In genomic region chr19:6279931-6280591, GRCh38 we compare ENCODE assay signal across 1 cellular context.
A peak's percentile ranks its signal among the peaks of the same experiment; 100 is the strongest.
TF ChIP-seq lines count a peak whose summit lies in the region.

MLLT1 (minus strand) TSS chr19:6279975; CDS start chr19:6279784, 191 bp downstream.

TF ChIP-seq in HepG2, 621 proteins besides CTCF, POLR2A, EP300 and RAD21 (continued from another document and continues in another):
- TF ChIP-seq BATF2 (CRISPR knock-in tag; IDR thresholded peaks at IDR 0.05) = no peak
- no peak for TF ChIP-seq ZNF646 (CRISPR knock-in tag; IDR thresholded peaks at IDR 0.05)
- 0 out of 2 replicates have a peak, but pooled peaks have one; percentile 39 for TF ChIP-seq ZBTB26 (CRISPR knock-in tag; IDR thresholded peaks at IDR 0.05; ENCODE audit: borderline replicate concordance)
- TF ChIP-seq SMAD9 (CRISPR knock-in tag; IDR thresholded peaks at IDR 0.05) = no peak
- no peak for TF ChIP-seq ZNF296 (CRISPR knock-in tag; conservative IDR thresholded peaks at IDR 0.05)
- TF ChIP-seq DRAP1 (CRISPR knock-in tag; IDR thresholded peaks at IDR 0.05) = no peak
- no peak for TF ChIP-seq PRMT3 (CRISPR knock-in tag; IDR thresholded peaks at IDR 0.05; ENCODE audit: borderline replicate concordance, low read depth)
- peak in 1 of 2 experiments; percentile 63; a peak in 1 of 4 replicates for TF ChIP-seq HMGXB4 (CRISPR knock-in tag; IDR thresholded peaks at IDR 0.05; ENCODE audit: borderline replicate concordance in 1 of 2, low read depth in 1 of 2)
- TF ChIP-seq RFX1 (IDR thresholded peaks at IDR 0.05) = no peak
- no peak for TF ChIP-seq TBX3 (IDR thresholded peaks at IDR 0.05; ENCODE audit: borderline replicate concordance)
- no peak for TF ChIP-seq MTF1 (CRISPR knock-in tag; IDR thresholded peaks at IDR 0.05)
- no peak for TF ChIP-seq NR2F6 (IDR thresholded peaks at IDR 0.05)
- TF ChIP-seq NR2F6 (CRISPR knock-in tag; IDR thresholded peaks at IDR 0.05) = no peak
- 0 out of 2 replicates have a peak, but pooled peaks have one; percentile 51 for TF ChIP-seq ZNF674 (CRISPR knock-in tag; IDR thresholded peaks at IDR 0.05; ENCODE audit: low read depth)
- TF ChIP-seq NFAT5 (CRISPR knock-in tag; IDR thresholded peaks at IDR 0.05) = peak; percentile 75; the same call in 1 of the 2 replicates
- TF ChIP-seq SP2 (CRISPR knock-in tag; IDR thresholded peaks at IDR 0.05) = peak; percentile 93
- no peak for TF ChIP-seq THAP9 (CRISPR knock-in tag; IDR thresholded peaks at IDR 0.05; ENCODE audit: borderline replicate concordance)
- 0 out of 2 replicates have a peak, but pooled peaks have one; percentile 30 for TF ChIP-seq GATAD2A (CRISPR knock-in tag; IDR thresholded peaks at IDR 0.05)
- TF ChIP-seq ADNP (CRISPR knock-in tag; IDR thresholded peaks at IDR 0.05) = peak; percentile 97
- no peak for TF ChIP-seq ZNF512 (CRISPR knock-in tag; IDR thresholded peaks at IDR 0.05)
- no peak for TF ChIP-seq RORA (CRISPR knock-in tag; IDR thresholded peaks at IDR 0.05)
- no peak for TF ChIP-seq ZNF460 (CRISPR knock-in tag; IDR thresholded peaks at IDR 0.05; ENCODE audit: borderline replicate concordance)
- no peak; the same call in 1 of the 2 replicates for TF ChIP-seq MLX (CRISPR knock-in tag; IDR thresholded peaks at IDR 0.05)
- peak; percentile 74 for TF ChIP-seq ZNF770 (CRISPR knock-in tag; IDR thresholded peaks at IDR 0.05)
- TF ChIP-seq ZNF549 (CRISPR knock-in tag; IDR thresholded peaks at IDR 0.05) = no peak
- no peak for TF ChIP-seq ZNF747 (CRISPR knock-in tag; IDR thresholded peaks at IDR 0.05; ENCODE audit: borderline replicate concordance)
